9 cellular contexts compared by ENCODE assay signal in genomic region chr17:46851029-46851741, GRCh38. TPM values are rescaled to one million over a fixed set of nuclear protein-coding genes. Genes with fewer than 3 reads are reported as not detected.
DNase-seq lines count a peak whose midpoint lies in the region; ATAC-seq and TF ChIP-seq lines count a peak whose summit lies in the region.
"Had no signal": no experiment of that assay in that cellular context is flagged by ENCODE, and none has a peak within 500 bp of the region (broad histone marks: within the 10 kb centered on the region; RNA-seq: fewer than 3 reads in every experiment).

Gene WNT9B, plus strand, starts transcription at chr17:46851583. Its CDS starts 56 bp downstream, at chr17:46851639.

- peaks cover 9% of the 10 kb centered on the region for H3K4me1 Mint-ChIP-seq in activated CD4-positive, alpha-beta T cell treated with anti-CD3 and anti-CD28 coated beads, Interleukin-2, amount 10 ng/mL, durations not matched to agents 7 days and 5 days

- H3K9ac ChIP-seq in PC-3 (ENCODE audit: low read length), result no peak within 1 kb of the TSS

- H3K4me3 Mint-ChIP-seq in activated CD4-positive, alpha-beta T cell treated with anti-CD3 and anti-CD28 coated beads, Interleukin-2, amount 10 ng/mL, durations not matched to agents 7 days and 5 days, result no peak within 1 kb of the TSS

- POLR2A ChIA-PET in activated CD4-positive, alpha-beta T cell treated with anti-CD3 and anti-CD28 coated beads, Interleukin-2, amount 10 ng/mL, durations not matched to agents 7 days and 5 days (lab: Charles Lee), result no interaction called here
- POLR2A ChIA-PET in PC-3 (lab: Charles Lee; ENCODE audit: unreplicated experiment), result no interaction called here

- H3K79me2 ChIP-seq in PC-3 (ENCODE audit: low read length), result no peaks in the 10 kb centered on the region

- ATAC-seq in PC-3 (peak; percentile 29; the same call in 1 of the 2 replicates), omental fat pad (ENCODE audit: low FRiP score) (peak; percentile 44), HG02642 (IDR thresholded peaks at IDR 0.05; ENCODE audit: poor library complexity, unreplicated experiment) (no peak)

- no peak within 1 kb of the TSS for H3K27ac Mint-ChIP-seq in activated CD4-positive, alpha-beta T cell treated with anti-CD3 and anti-CD28 coated beads, Interleukin-2, amount 10 ng/mL, durations not matched to agents 7 days and 5 days

- no peak within 1 kb of the TSS for H3K27ac ChIP-seq in PC-3 (ENCODE audit: low read length)
- H3K27ac ChIP-seq in esophagus squamous epithelium, result no peak within 1 kb of the TSS

- H3K27me3 Mint-ChIP-seq in activated CD4-positive, alpha-beta T cell treated with anti-CD3 and anti-CD28 coated beads, Interleukin-2, amount 10 ng/mL, durations not matched to agents 7 days and 5 days, result peaks cover 56% of the 10 kb centered on the region

- no peaks in the 10 kb centered on the region for H3K9me2 ChIP-seq in PC-3 (replicated peaks; ENCODE audit: low read length)

- no peaks in the 10 kb centered on the region for H3F3A ChIP-seq in PC-3 (ENCODE audit: low read length, unreplicated experiment)

- no peaks in the 10 kb centered on the region for H3K36me3 ChIP-seq in PC-3 (ENCODE audit: low read depth, low read length)
- no peaks in the 10 kb centered on the region for H3K36me3 ChIP-seq in esophagus squamous epithelium

- no peaks in the 10 kb centered on the region for H3K36me3 Mint-ChIP-seq in activated CD4-positive, alpha-beta T cell treated with anti-CD3 and anti-CD28 coated beads, Interleukin-2, amount 10 ng/mL, durations not matched to agents 7 days and 5 days (ENCODE audit: low read depth)

- TF ChIP-seq CTCF in PC-3 (conservative IDR thresholded peaks at IDR 0.05; ENCODE audit: low read depth, low read length), result no peak
- no peak for TF ChIP-seq CTCF in esophagus squamous epithelium (IDR thresholded peaks at IDR 0.05)
- TF ChIP-seq CTCF in omental fat pad (IDR thresholded peaks at IDR 0.05), result no peak

- no peaks in the 10 kb centered on the region for H3K4me1 ChIP-seq in PC-3 (ENCODE audit: insufficient read depth, low read length)
- H3K4me1 ChIP-seq in esophagus squamous epithelium, result peaks cover 6 to 21% (median 12%) of the 10 kb centered on the region in 3 donors

- H2AFZ ChIP-seq in PC-3 (ENCODE audit: low read length), result no peak within 1 kb of the TSS

- no peaks in the 10 kb centered on the region for H3K9me3 Mint-ChIP-seq in activated CD4-positive, alpha-beta T cell treated with anti-CD3 and anti-CD28 coated beads, Interleukin-2, amount 10 ng/mL, durations not matched to agents 7 days and 5 days

- no TSS peak for BruUV-seq in PC-3 (replicated peaks; lab: Mats Ljungman, UMichigan)

- no peaks in the 10 kb centered on the region for H4K20me1 ChIP-seq in PC-3 (ENCODE audit: low read length)

- H3K27me3 ChIP-seq in PC-3 (ENCODE audit: low read length) (peaks cover 31% of the 10 kb centered on the region), esophagus squamous epithelium (peaks cover 0 to 93% (median 10%) of the 10 kb centered on the region in 4 donors)

- no peak within 1 kb of the TSS for H3K4me2 ChIP-seq in PC-3 (ENCODE audit: low read length)

- intact Hi-C loops in PC-3 (cut with micrococcal nuclease), result no loop called here
- intact Hi-C loops in esophagus squamous epithelium (cut with DNase I), result no loop called here

- H3K9me3 ChIP-seq in PC-3 (ENCODE audit: low read length) (no peaks in the 10 kb centered on the region), esophagus squamous epithelium (no peaks in the 10 kb centered on the region)

- CTCF ChIA-PET in activated CD4-positive, alpha-beta T cell treated with anti-CD3 and anti-CD28 coated beads, Interleukin-2, amount 10 ng/mL, durations not matched to agents 7 days and 5 days (lab: Charles Lee), result no interaction called here
- CTCF ChIA-PET in PC-3 (lab: Charles Lee), result interaction anchor here (0.7 kb wide), 1 partner anchor 26 kb away, joined by 3 read pairs; no protein-coding TSS in a partner anchor

- 5 to 18% methylated on average over 3 to 15 of the region's 75 CpGs for WGBS in esophagus squamous epithelium, 2 donors

- peak; percentile 24 for DNase-seq in activated CD4-positive, alpha-beta T cell treated with anti-CD3 and anti-CD28 coated beads, Interleukin-2, amount 10 ng/mL, durations not matched to agents 7 days and 5 days
- no peak for DNase-seq in activated CD4-positive, alpha-beta T cell treated with anti-CD3 and anti-CD28 coated beads, Interleukin-2, amount 50 U/mL, for 1 hour
- DNase-seq in PC-3 (no peak), esophagus squamous epithelium (lab: John Stamatoyannopoulos, UW) (no peak), omental fat pad (ENCODE audit: low spot score) (no peak), T1000 (lab: John Stamatoyannopoulos, UW) (no peak), NOMO-1 (lab: John Stamatoyannopoulos, UW; ENCODE audit: unreplicated experiment in 2 of 2) (no peak)

- H3K4me3 ChIP-seq in PC-3 (ENCODE audit: low read length), result no peak within 1 kb of the TSS
- H3K4me3 ChIP-seq in esophagus squamous epithelium, result peak within 1 kb of the TSS; percentile 29 to 66 (median 42)

- no peak for TF ChIP-seq POLR2A in esophagus squamous epithelium (IDR thresholded peaks at IDR 0.05)

RNA-seq across cellular contexts. Expression of gene WNT9B, which starts in this region (rescaled TPM):
- total RNA-seq in activated CD4-positive, alpha-beta T cell treated with anti-CD3 and anti-CD28 coated beads, Interleukin-2, amount 10 ng/mL, durations not matched to agents 7 days and 5 days, result not detected
- not detected in 2 replicates for total RNA-seq in PC-3 (2014; rRNA removed)
- under 1 TPM in 2 of 4 donors, not detected in 2; 0.19 to 0.26 TPM for total RNA-seq in esophagus squamous epithelium
- total RNA-seq in omental fat pad, result 1 to 10 TPM in 2 of 4 donors, under 1 TPM in 1, not detected in 1; 0.36 to 1.9 (median 1.5) TPM
- total RNA-seq: T-helper 2 cell treated with Interferon-gamma antibody and Interleukin-4, amounts not matched to agents 100 ng/mL and 5 ng/mL, for 36 hours had no signal

Comparison
In these comparisons a context has a peak if more than half of its experiments do, and no peak if none do; other contexts are left out.
1. Peak in DNase-seq in activated CD4-positive, alpha-beta T cell treated with anti-CD3 and anti-CD28 coated beads, Interleukin-2, amount 10 ng/mL, durations not matched to agents 7 days and 5 days; RNA of the gene not detected or under 1 TPM.
2. Peak in ATAC-seq in PC-3; RNA of the gene not detected or under 1 TPM.